ENCODE assay signal across 28 cellular contexts in genomic region chr2:96921561-96922303, GRCh38.
"Had no signal": no experiment of that assay in that cellular context is flagged by ENCODE, and none has a peak within 500 bp of the region (broad histone marks: within the 10 kb centered on the region; RNA-seq: fewer than 3 reads in every experiment).

No MANE protein-coding gene starts in this region.

- H3K4me1 ChIP-seq: lower lobe of right lung, right lobe of liver, upper lobe of left lung had no signal

- H3K27me3 Mint-ChIP-seq: stimulated activated naive CD8-positive, alpha-beta T cell treated with anti-CD3 and anti-CD28 coated beads, Interleukin-15, amount 100 ng/mL, for 72 hours had no signal

- H3K27me3 ChIP-seq: ovary, right lobe of liver, upper lobe of left lung, vagina had no signal

- ATAC-seq: esophagus mucosa; left lobe of liver; lower lobe of right lung; natural killer cell; right lobe of liver; stimulated activated memory B cell treated with anti-CD40 and anti-IgM and Interleukin-4, amounts not matched to agents 10 μg/mL and 1 μg/mL and 100 μg/mL, for 72 hours; stimulated activated naive CD8-positive, alpha-beta T cell treated with anti-CD3 and anti-CD28 coated beads, Interleukin-15, amount 100 ng/mL, for 72 hours had no signal

- H3K27ac Mint-ChIP-seq: activated B cell treated with CpG ODN at 0.5 μM for 24 hours; activated T-helper 1 cell treated with anti-CD3 and anti-CD28 coated beads, Interleukin-12 subunit alpha, Interleukin-12 subunit beta, Interleukin-2, Interleukin-4 antibody, amounts not matched to agents 30 ng/mL and 10 ng/mL and 1 ng/mL, durations not matched to agents 14 hours and 24 hours and 36 hours; progenitor cell of endocrine pancreas; stimulated activated memory B cell treated with anti-CD40 and anti-IgM and Interleukin-4, amounts not matched to agents 10 μg/mL and 1 μg/mL and 100 μg/mL, for 72 hours; T-helper 1 cell treated with Interleukin-12 subunit alpha and Interleukin-12 subunit beta and Interleukin-4 antibody, amounts not matched to agents 30 μg/mL and 1 μg/mL, for 36 hours had no signal

- H3K9me3 ChIP-seq: ovary, right lobe of liver, vagina had no signal

- H3K36me3 ChIP-seq: brain microvascular endothelial cell, lower lobe of right lung, ovary, right lobe of liver, upper lobe of left lung, vagina had no signal

- H3K9me3 Mint-ChIP-seq: activated B cell treated with CpG ODN at 0.5 μM for 24 hours; stimulated activated memory B cell treated with anti-CD40 and anti-IgM and Interleukin-4, amounts not matched to agents 10 μg/mL and 1 μg/mL and 100 μg/mL, for 72 hours had no signal

- DNase-seq: activated B cell treated with CpG ODN at 0.5 μM for 24 hours; activated CD4-positive, alpha-beta T cell treated with anti-CD3 and anti-CD28 coated beads, Interleukin-2, amount 50 U/mL, for 4 hours; activated CD8-positive, alpha-beta memory T cell treated with anti-CD3 and anti-CD28 coated beads, Interleukin-2, amount 50 U/mL, for 4 hours; activated effector memory CD4-positive, alpha-beta T cell treated with anti-CD3 and anti-CD28 coated beads, Interleukin-2, amount 50 U/mL, for 16 hours; activated naive CD4-positive, alpha-beta T cell treated with anti-CD3 and anti-CD28 coated beads, Interleukin-2, amount 50 U/mL, for 16 hours; activated T-cell treated with anti-CD3 and anti-CD28 coated beads, Interleukin-2, amount 50 U/mL, for 1 hour; amniotic stem cell; brain microvascular endothelial cell; cortex of kidney; foreskin fibroblast; kidney glomerular epithelial cell; lower lobe of right lung; mesenchymal stem cell; natural killer cell; ovary; right lobe of liver; stimulated activated CD4-positive, alpha-beta T cell treated with anti-CD3 and anti-CD28 coated beads, Interleukin-4, amount 100 ng/mL, for 24 hours; stimulated activated naive CD8-positive, alpha-beta T cell treated with anti-CD3 and anti-CD28 coated beads, Interleukin-15, amount 100 ng/mL, for 72 hours; substantia nigra; T-helper 9 cell had no signal

- H3K4me3 Mint-ChIP-seq: activated B cell treated with CpG ODN at 0.5 μM for 24 hours; activated T-helper 1 cell treated with anti-CD3 and anti-CD28 coated beads, Interleukin-12 subunit alpha, Interleukin-12 subunit beta, Interleukin-2, Interleukin-4 antibody, amounts not matched to agents 30 ng/mL and 10 ng/mL and 1 ng/mL, durations not matched to agents 14 hours and 24 hours and 36 hours; natural killer cell; stimulated activated memory B cell treated with anti-CD40 and anti-IgM and Interleukin-4, amounts not matched to agents 10 μg/mL and 1 μg/mL and 100 μg/mL, for 72 hours; stimulated activated naive CD8-positive, alpha-beta T cell treated with anti-CD3 and anti-CD28 coated beads, Interleukin-15, amount 100 ng/mL, for 72 hours; T-helper 1 cell treated with Interleukin-12 subunit alpha and Interleukin-12 subunit beta and Interleukin-4 antibody, amounts not matched to agents 30 μg/mL and 1 μg/mL, for 36 hours had no signal

- H3K27ac ChIP-seq: brain microvascular endothelial cell, lower lobe of right lung, ovary, right lobe of liver, upper lobe of left lung, vagina had no signal

- H3K4me3 ChIP-seq: lower lobe of right lung, ovary, right lobe of liver, upper lobe of left lung, vagina had no signal

- H3K4me1 Mint-ChIP-seq: stimulated activated memory B cell treated with anti-CD40 and anti-IgM and Interleukin-4, amounts not matched to agents 10 μg/mL and 1 μg/mL and 100 μg/mL, for 72 hours had no signal

- H3K36me3 Mint-ChIP-seq: natural killer cell; stimulated activated memory B cell treated with anti-CD40 and anti-IgM and Interleukin-4, amounts not matched to agents 10 μg/mL and 1 μg/mL and 100 μg/mL, for 72 hours had no signal
